Comparison of ENCODE assay signal across 27 cellular contexts in genomic region chr6:83960704-83961103, GRCh38.
"Had no signal": no experiment of that assay in that cellular context is flagged by ENCODE, and none has a peak within 500 bp of the region (broad histone marks: within the 10 kb centered on the region; RNA-seq: fewer than 3 reads in every experiment).

No MANE protein-coding gene starts in this region.

- H3K4me3 Mint-ChIP-seq: activated naive CD8-positive, alpha-beta T cell; central memory CD8-positive, alpha-beta T cell; dendritic cell treated with granulocyte-macrophage colony-stimulating factor and Interleukin-4, amounts not matched to agents 40 ng/mL and 50 ng/mL, for 4 days; endodermal cell; mesothelial cell of epicardium; naive thymus-derived CD4-positive, alpha-beta T cell; stimulated activated memory B cell treated with anti-CD40 and anti-IgM and Interleukin-4, amounts not matched to agents 10 μg/mL and 1 μg/mL and 100 μg/mL, for 72 hours; stimulated activated naive CD8-positive, alpha-beta T cell treated with anti-CD3 and anti-CD28 coated beads, Interleukin-15, amount 100 ng/mL, for 72 hours had no signal

- H3K27ac Mint-ChIP-seq: activated naive CD8-positive, alpha-beta T cell; dendritic cell treated with granulocyte-macrophage colony-stimulating factor and Interleukin-4, amounts not matched to agents 40 ng/mL and 50 ng/mL, for 4 days; endodermal cell; mesothelial cell of epicardium; naive thymus-derived CD4-positive, alpha-beta T cell; stimulated activated memory B cell treated with anti-CD40 and anti-IgM and Interleukin-4, amounts not matched to agents 10 μg/mL and 1 μg/mL and 100 μg/mL, for 72 hours; stimulated activated naive CD8-positive, alpha-beta T cell treated with anti-CD3 and anti-CD28 coated beads, Interleukin-15, amount 100 ng/mL, for 72 hours had no signal

- H3K4me1 Mint-ChIP-seq: central memory CD8-positive, alpha-beta T cell; stimulated activated memory B cell treated with anti-CD40 and anti-IgM and Interleukin-4, amounts not matched to agents 10 μg/mL and 1 μg/mL and 100 μg/mL, for 72 hours; stimulated activated naive CD8-positive, alpha-beta T cell treated with anti-CD3 and anti-CD28 coated beads, Interleukin-15, amount 100 ng/mL, for 72 hours had no signal

- ATAC-seq: activated CD4-positive, CD25-positive, alpha-beta regulatory T cell treated with anti-CD3 and anti-CD28 coated beads, Interleukin-2, amount 50 U/mL, for 24 hours; esophagus mucosa; left colon; naive thymus-derived CD4-positive, alpha-beta T cell; sciatic nerve; stimulated activated memory B cell treated with anti-CD40 and anti-IgM and Interleukin-4, amounts not matched to agents 10 μg/mL and 1 μg/mL and 100 μg/mL, for 72 hours; stimulated activated naive CD8-positive, alpha-beta T cell treated with anti-CD3 and anti-CD28 coated beads, Interleukin-15, amount 100 ng/mL, for 72 hours; upper lobe of right lung had no signal

- DNase-seq: activated CD4-positive, alpha-beta T cell treated with anti-CD3 and anti-CD28 coated beads for 48 hours; activated CD4-positive, alpha-beta T cell treated with anti-CD3 and anti-CD28 coated beads, Interleukin-2, amount 50 U/mL, for 48 hours; activated CD8-positive, alpha-beta memory T cell treated with anti-CD3 and anti-CD28 coated beads for 24 hours; activated effector memory CD4-positive, alpha-beta T cell treated with Interleukin-2 at 50 U/mL for 16 hours; activated naive CD4-positive, alpha-beta T cell treated with Interleukin-2 at 50 U/mL for 16 hours; anterior cingulate cortex; endodermal cell; foreskin fibroblast; head of caudate nucleus; hippocampal formation; left colon; naive thymus-derived CD4-positive, alpha-beta T cell; ovary; small intestine; stimulated activated CD4-positive, alpha-beta T cell treated with anti-CD3 and anti-CD28 coated beads, Interleukin-4, amount 100 ng/mL, for 24 hours; stimulated activated naive CD8-positive, alpha-beta T cell treated with anti-CD3 and anti-CD28 coated beads, Interleukin-15, amount 100 ng/mL, for 72 hours; substantia nigra; thyroid gland; upper lobe of right lung had no signal
